ENCODE assay signal across 8 cellular contexts in genomic region chr1:39105061-39105840, GRCh38.
DNase-seq lines count a peak whose midpoint lies in the region; ATAC-seq and TF ChIP-seq lines count a peak whose summit lies in the region.

No MANE protein-coding gene starts in this region.

- peak overlapping the region; percentile 100 for H3K4me2 ChIP-seq in OCI-LY3 (ENCODE audit: low read length)

- no peaks in the 10 kb centered on the region for H3K9me3 Mint-ChIP-seq in activated T-helper 2 cell treated with anti-CD3 and anti-CD28 coated beads, Interferon-gamma antibody, Interleukin-2, Interleukin-4, amounts not matched to agents 10 μg/mL and 5 μg/mL and 100 μg/mL, durations not matched to agents 14 hours and 24 hours and 36 hours
- H3K9me3 Mint-ChIP-seq in nephron, result no peaks in the 10 kb centered on the region

- H3K9me3 ChIP-seq in OCI-LY3 (ENCODE audit: insufficient read depth, low read length), result no peaks in the 10 kb centered on the region
- H3K9me3 ChIP-seq in tibial artery, result no peaks in the 10 kb centered on the region

- no peak overlapping the region for H3K27ac Mint-ChIP-seq in activated T-helper 2 cell treated with anti-CD3 and anti-CD28 coated beads, Interferon-gamma antibody, Interleukin-2, Interleukin-4, amounts not matched to agents 10 μg/mL and 5 μg/mL and 100 μg/mL, durations not matched to agents 14 hours and 24 hours and 36 hours
- H3K27ac Mint-ChIP-seq in nephron, result peak overlapping the region in 2 of 3 experiments; percentile 91 to 98

- H3K4me1 Mint-ChIP-seq in activated T-helper 2 cell treated with anti-CD3 and anti-CD28 coated beads, Interferon-gamma antibody, Interleukin-2, Interleukin-4, amounts not matched to agents 10 μg/mL and 5 μg/mL and 100 μg/mL, durations not matched to agents 14 hours and 24 hours and 36 hours (ENCODE audit: low read depth), result peaks cover 25% of the 10 kb centered on the region
- peaks cover 42% of the 10 kb centered on the region for H3K4me1 Mint-ChIP-seq in nephron

- peak overlapping the region; percentile 62 for H3K4me3 Mint-ChIP-seq in activated T-helper 2 cell treated with anti-CD3 and anti-CD28 coated beads, Interferon-gamma antibody, Interleukin-2, Interleukin-4, amounts not matched to agents 10 μg/mL and 5 μg/mL and 100 μg/mL, durations not matched to agents 14 hours and 24 hours and 36 hours (ENCODE audit: low read depth)
- H3K4me3 Mint-ChIP-seq in nephron, result peak overlapping the region; percentile 66 to 83 (median 67)

- peak overlapping the region; percentile 66; the same call in 1 of the 2 replicates for H2AFZ ChIP-seq in OCI-LY3 (ENCODE audit: low read depth, low read length)

- peak overlapping the region; percentile 87 for H3K27ac ChIP-seq in OCI-LY3 (ENCODE audit: low read length)
- H3K27ac ChIP-seq in tibial artery, result peak overlapping the region; percentile 87 to 92

- no peak for TF ChIP-seq CTCF in OCI-LY3 (IDR thresholded peaks at IDR 0.05; ENCODE audit: low read depth, low read length)
- no peak for TF ChIP-seq CTCF in fibroblast of the aortic adventitia (IDR thresholded peaks at IDR 0.05; ENCODE audit: insufficient read depth, low read length)
- no peak for TF ChIP-seq CTCF in nephron (IDR thresholded peaks at IDR 0.05; ENCODE audit: unreplicated experiment in 3 of 3)
- TF ChIP-seq CTCF in tibial artery (IDR thresholded peaks at IDR 0.05), result no peak

- H3K4me3 ChIP-seq in OCI-LY3 (ENCODE audit: low read length) (peak overlapping the region; percentile 98), fibroblast of the aortic adventitia (ENCODE audit: low read depth, low read length) (peak overlapping the region; percentile 78), tibial artery (peak overlapping the region; percentile 61 to 72)

- H3K79me2 ChIP-seq in OCI-LY3 (ENCODE audit: low read length), result peaks cover 58% of the 10 kb centered on the region

- intact Hi-C loops in activated T-helper 2 cell treated with anti-CD3 and anti-CD28 coated beads, Interferon-gamma antibody, Interleukin-2, Interleukin-4, amounts not matched to agents 10 μg/mL and 5 μg/mL and 100 μg/mL, durations not matched to agents 14 hours and 24 hours and 36 hours (cut with micrococcal nuclease), result loop anchor here (10.0 kb wide), 2 partner anchors 300 to 620 kb away; no protein-coding TSS in a partner anchor
- intact Hi-C loops in tibial artery (cut with DNase I; ENCODE audit: low total_unique reads), result loop anchor here (5.0 kb wide), 2 partner anchors 87 to 302 kb away; no protein-coding TSS in a partner anchor

- in situ Hi-C loops in G401 (cut with HindIII; ENCODE audit: low sequenced_read_pairs), result no loop called here

- peaks cover 52% of the 10 kb centered on the region for H3K4me1 ChIP-seq in OCI-LY3 (ENCODE audit: low read length)
- peaks cover 0 to 61% (median 51%) of the 10 kb centered on the region in 4 donors for H3K4me1 ChIP-seq in tibial artery

- no peaks in the 10 kb centered on the region for H3K36me3 ChIP-seq in OCI-LY3 (replicated peaks; ENCODE audit: low read depth, low read length)
- no peaks in the 10 kb centered on the region for H3K36me3 ChIP-seq in tibial artery

- peak overlapping the region; percentile 93 for H3K9ac ChIP-seq in OCI-LY3 (ENCODE audit: low read length)

- H3K27me3 ChIP-seq in OCI-LY3 (ENCODE audit: low read depth, low read length) (no peaks in the 10 kb centered on the region), tibial artery (no peaks in the 10 kb centered on the region)

- ATAC-seq in HG02678 (IDR thresholded peaks at IDR 0.05; ENCODE audit: unreplicated experiment) (peak; percentile 45), GM21825 (IDR thresholded peaks at IDR 0.05; ENCODE audit: unreplicated experiment) (no peak)

- H3K27me3 Mint-ChIP-seq in activated T-helper 2 cell treated with anti-CD3 and anti-CD28 coated beads, Interferon-gamma antibody, Interleukin-2, Interleukin-4, amounts not matched to agents 10 μg/mL and 5 μg/mL and 100 μg/mL, durations not matched to agents 14 hours and 24 hours and 36 hours (ENCODE audit: low read depth), result peaks cover 13% of the 10 kb centered on the region
- H3K27me3 Mint-ChIP-seq in nephron (ENCODE audit: low read depth), result no peaks in the 10 kb centered on the region

- H3K36me3 Mint-ChIP-seq in activated T-helper 2 cell treated with anti-CD3 and anti-CD28 coated beads, Interferon-gamma antibody, Interleukin-2, Interleukin-4, amounts not matched to agents 10 μg/mL and 5 μg/mL and 100 μg/mL, durations not matched to agents 14 hours and 24 hours and 36 hours (ENCODE audit: low read depth), result no peaks in the 10 kb centered on the region
- no peaks in the 10 kb centered on the region for H3K36me3 Mint-ChIP-seq in nephron (ENCODE audit: low read depth)

- DNase-seq in G401 (ENCODE audit: low spot score) (peak; percentile 53), fibroblast of the aortic adventitia (ENCODE audit: low read depth) (peak; percentile 49), tibial artery (peak; percentile 77 to 91)
- DNase-seq in activated T-helper 2 cell treated with anti-CD3 and anti-CD28 coated beads, Interferon-gamma antibody, Interleukin-2, Interleukin-4, amounts not matched to agents 10 μg/mL and 5 μg/mL and 100 μg/mL, durations not matched to agents 14 hours and 24 hours and 36 hours (ENCODE audit: low spot score), result peak; percentile 62

- H4K20me1 ChIP-seq in OCI-LY3 (ENCODE audit: insufficient read depth, low read length), result no peaks in the 10 kb centered on the region
